ENCODE assay signal across 8 cellular contexts in the genomic region with DNA sequence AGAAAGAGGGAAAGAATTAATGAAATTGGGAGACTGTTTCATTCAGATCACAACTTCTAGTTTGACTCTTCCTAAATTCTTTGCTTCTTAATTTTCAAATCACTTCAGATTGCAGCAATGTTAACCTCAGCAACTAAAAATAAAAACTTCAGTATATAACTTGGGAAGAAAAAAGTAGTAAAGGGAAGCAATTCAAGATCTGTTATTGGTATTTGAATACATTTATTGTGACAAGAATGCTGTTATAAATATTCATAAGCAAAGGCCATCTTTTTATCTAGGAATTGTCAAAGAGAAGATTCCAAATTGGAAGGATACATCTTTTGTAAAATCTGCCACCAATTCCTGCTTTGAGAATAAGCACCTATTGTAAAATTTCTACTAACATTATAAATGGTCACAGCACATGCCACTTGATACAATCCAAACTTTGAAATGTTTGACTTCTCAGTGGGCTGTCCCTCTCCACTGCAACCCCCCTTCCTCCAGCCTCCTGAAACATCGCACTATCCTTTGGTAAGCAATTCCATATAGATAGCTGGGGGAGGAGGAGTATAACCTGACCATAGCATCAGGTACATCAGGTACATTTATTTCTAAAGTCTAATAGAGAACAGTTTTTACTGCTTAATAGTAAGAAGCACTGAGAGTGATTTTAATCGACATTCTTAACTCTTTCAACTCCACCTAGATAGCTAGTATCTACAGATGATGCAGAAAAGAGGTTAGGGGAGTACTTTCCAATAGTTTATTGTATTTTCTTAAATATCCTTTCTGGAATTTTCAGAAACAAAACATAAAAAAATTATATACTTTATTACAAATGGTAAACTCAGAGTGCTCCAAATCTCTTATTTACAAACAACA. TPM values are rescaled to one million over a fixed set of nuclear protein-coding genes. Genes with fewer than 3 reads are reported as not detected.
DNase-seq lines count a peak whose midpoint lies in the region; ATAC-seq and TF ChIP-seq lines count a peak whose summit lies in the region.

No MANE protein-coding gene starts in this region.

- no peaks in the 10 kb centered on the region for H3K9me3 Mint-ChIP-seq in endodermal cell
- no peaks in the 10 kb centered on the region for H3K9me3 Mint-ChIP-seq in neural progenitor cell

- no TSS peak for BruUV-seq in Panc1 (replicated peaks; lab: Mats Ljungman, UMichigan)

- H3K27me3 Mint-ChIP-seq in endodermal cell (ENCODE audit: insufficient read depth) (peaks cover 27% of the 10 kb centered on the region), neural progenitor cell (ENCODE audit: insufficient read depth, low read depth) (peaks cover 32% of the 10 kb centered on the region)

- intact Hi-C loops in Panc1 (cut with micrococcal nuclease; ENCODE audit: unreplicated experiment): loop anchor here (5.0 kb wide), 2 partner anchors 366 to 916 kb away; no protein-coding TSS in a partner anchor

- H4K20me1 ChIP-seq in neural progenitor cell (ENCODE audit: low read depth): peaks cover 19% of the 10 kb centered on the region

- H3K9ac ChIP-seq in endodermal cell (ENCODE audit: extremely low read depth, low read length, poor library complexity, severe bottlenecking) (peak overlapping the region; percentile 98), neural progenitor cell (no peak overlapping the region)

- H3K4me2 ChIP-seq in neural progenitor cell: peak overlapping the region; percentile 84

- H3K4me3 Mint-ChIP-seq in endodermal cell (peak overlapping the region; percentile 85), neural progenitor cell (peak overlapping the region; percentile 94)

- no peaks in the 10 kb centered on the region for H3K79me2 ChIP-seq in neural progenitor cell (ENCODE audit: low read depth)

- H3K27ac Mint-ChIP-seq in endodermal cell: no peak overlapping the region
- H3K27ac Mint-ChIP-seq in neural progenitor cell: no peak overlapping the region

- peaks cover 30% of the 10 kb centered on the region for H3K4me1 Mint-ChIP-seq in endodermal cell
- H3K4me1 Mint-ChIP-seq in neural progenitor cell: peaks cover 32% of the 10 kb centered on the region

- H3K36me3 Mint-ChIP-seq in endodermal cell (ENCODE audit: low read depth) (no peaks in the 10 kb centered on the region), neural progenitor cell (peaks cover 4% of the 10 kb centered on the region)

- in situ Hi-C loops in Panc1 (cut with HindIII; ENCODE audit: low pct_unique_long_range_greater_than_20kb, low sequenced_read_pairs): no loop called here

- H3K27ac ChIP-seq in Panc1 (ENCODE audit: low read length) (peak overlapping the region; percentile 8), endodermal cell (ENCODE audit: low read depth, low read length) (no peak overlapping the region), neural progenitor cell (no peak overlapping the region)

- ATAC-seq in Panc1 (no peak), HG03108 (IDR thresholded peaks at IDR 0.05; ENCODE audit: unreplicated experiment) (no peak), GM21576 (IDR thresholded peaks at IDR 0.05; ENCODE audit: unreplicated experiment) (no peak)

- H2AFZ ChIP-seq in neural progenitor cell (replicated peaks): no peak overlapping the region

- POLR2A ChIA-PET in Panc1 (lab: Charles Lee): interaction anchor here (0.6 kb wide), 1 partner anchor 574 kb away, joined by 3 read pairs; no protein-coding TSS in a partner anchor

- CTCF ChIA-PET in Panc1 (lab: Charles Lee): no interaction called here

- H3K27me3 ChIP-seq in Panc1 (ENCODE audit: control insufficient read depth, insufficient read depth, low read length) (no peaks in the 10 kb centered on the region), endodermal cell (ENCODE audit: control insufficient read depth, insufficient read depth, low read length, poor library complexity, severe bottlenecking) (no peaks in the 10 kb centered on the region), neural progenitor cell (peaks cover 60% of the 10 kb centered on the region)

- peaks cover 6% of the 10 kb centered on the region; the same call in 1 of the 2 replicates for H3K36me3 ChIP-seq in Panc1 (ENCODE audit: control insufficient read depth, insufficient read depth, low read length)
- H3K36me3 ChIP-seq in endodermal cell (ENCODE audit: control insufficient read depth, insufficient read depth, low read length): no peaks in the 10 kb centered on the region
- H3K36me3 ChIP-seq in neural progenitor cell: no peaks in the 10 kb centered on the region

- H3F3A ChIP-seq in neural progenitor cell (ENCODE audit: low read depth): peaks cover 25% of the 10 kb centered on the region

- H3K4me1 ChIP-seq in Panc1 (ENCODE audit: control insufficient read depth, insufficient read depth, low read length) (peaks cover 18% of the 10 kb centered on the region), endodermal cell (ENCODE audit: control insufficient read depth, insufficient read depth, low read length) (peaks cover 3% of the 10 kb centered on the region), neural progenitor cell (peaks cover 19% of the 10 kb centered on the region)

- DNase-seq in NCI-H2081 (lab: John Stamatoyannopoulos, UW) (peak; percentile 28 to 66), NCI-H2081 treated with DMSO at 0.1 percent for 48 hours (lab: John Stamatoyannopoulos, UW) (no peak), Panc1 (ENCODE audit: low read depth, low spot score) (no peak), endodermal cell (no peak), neural progenitor cell (ENCODE audit: low spot score) (no peak), GDM1 (lab: John Stamatoyannopoulos, UW) (no peak)

- H3K4me3 ChIP-seq in Panc1 (ENCODE audit: low read depth in 2 of 2, low read length in 2 of 2): peak overlapping the region; percentile 75 to 88
- peak overlapping the region; percentile 90 for H3K4me3 ChIP-seq in endodermal cell (ENCODE audit: low read length)
- peak overlapping the region; percentile 61 for H3K4me3 ChIP-seq in neural progenitor cell

- no peak for TF ChIP-seq CTCF in Panc1 (IDR thresholded peaks at IDR 0.05)
- no peak for TF ChIP-seq CTCF in endodermal cell (conservative IDR thresholded peaks at IDR 0.05)
- TF ChIP-seq CTCF in neural progenitor cell (IDR thresholded peaks at IDR 0.05): no peak

- 14% methylated on average over 1 of the region's 2 CpGs; no CpG with 5 or more reads in 1 of the 2 experiments for WGBS in endodermal cell (ENCODE audit: insufficient coverage in 1 of 2, insufficient read length in 1 of 2), 2 experiments

- H3K9me3 ChIP-seq in Panc1 (ENCODE audit: control insufficient read depth, insufficient read depth, low read depth, low read length) (no peaks in the 10 kb centered on the region), endodermal cell (ENCODE audit: control insufficient read depth, low read length) (no peaks in the 10 kb centered on the region), neural progenitor cell (ENCODE audit: low read depth) (no peaks in the 10 kb centered on the region)

RNA-seq across cellular contexts. Expression of a gene that starts 3.0 kb away (rescaled TPM):
- total RNA-seq in Panc1 (2021; ENCODE audit: unreplicated experiment) (70.0 TPM), endodermal cell (10 to 100 TPM; 15.1 to 16.3 TPM), neural progenitor cell (ENCODE audit: low replicate concordance) (10.2 and 16.8 TPM in 2 replicates)
- polyA plus RNA-seq in Panc1 (2012; ENCODE audit: insufficient read length): 74.0 TPM
- polyA plus RNA-seq in endodermal cell (2013, experiment 1 of 2): 29.1 TPM
- 30.4 TPM for polyA plus RNA-seq in endodermal cell (2013, experiment 2 of 2)

Comparison
In these comparisons a context has a peak if more than half of its experiments do, and no peak if none do; other contexts are left out.
1. DNase-seq: peak in NCI-H2081 (2 of 2); none in NCI-H2081 treated with DMSO at 0.1 percent for 48 hours (single experiment), Panc1 (single experiment), endodermal cell (single experiment), neural progenitor cell (single experiment) and GDM1 (single experiment).
2. Peak in every context shown above with its lines, with median percentiles within 50 percentile points of each other: H3K4me3 ChIP-seq.